ENCODE assay signal across 1 cellular context in genomic region chr11:74494916-74495315, GRCh38.
TF ChIP-seq lines count a peak whose summit lies in the region.

No MANE protein-coding gene starts in this region.

TF ChIP-seq in SK-N-SH, 30 proteins besides CTCF, POLR2A, EP300 and RAD21 (continued from another document):
- TF ChIP-seq CHD2 (IDR thresholded peaks at IDR 0.05; ENCODE audit: low read length, partially characterized antibody) (no peak), TAF1 (IDR thresholded peaks at IDR 0.05; ENCODE audit: borderline replicate concordance, low read depth, low read length) (no peak), REST (IDR thresholded peaks at IDR 0.05; ENCODE audit: low read depth, low read length) (no peak), RXRA (IDR thresholded peaks at IDR 0.05; ENCODE audit: borderline replicate concordance, low read depth) (no peak), TCF12 (IDR thresholded peaks at IDR 0.05) (no peak), USF2 (IDR thresholded peaks at IDR 0.05; ENCODE audit: borderline replicate concordance, low read depth, low read length) (no peak), NRF1 (IDR thresholded peaks at IDR 0.05; ENCODE audit: low read depth, low read length) (no peak), FOXM1 (IDR thresholded peaks at IDR 0.05; ENCODE audit: low read depth) (no peak), MEF2A (IDR thresholded peaks at IDR 0.05; ENCODE audit: borderline replicate concordance, low read depth) (no peak), GATA2 (CRISPR knock-in tag; IDR thresholded peaks at IDR 0.05) (no peak), JUND (IDR thresholded peaks at IDR 0.05) (no peak), NFIC (IDR thresholded peaks at IDR 0.05; ENCODE audit: borderline replicate concordance) (no peak), FOXJ3 (CRISPR knock-in tag; IDR thresholded peaks at IDR 0.05) (no peak), USF1 (IDR thresholded peaks at IDR 0.05; ENCODE audit: borderline replicate concordance, low read depth) (no peak)
